In the genomic region with DNA sequence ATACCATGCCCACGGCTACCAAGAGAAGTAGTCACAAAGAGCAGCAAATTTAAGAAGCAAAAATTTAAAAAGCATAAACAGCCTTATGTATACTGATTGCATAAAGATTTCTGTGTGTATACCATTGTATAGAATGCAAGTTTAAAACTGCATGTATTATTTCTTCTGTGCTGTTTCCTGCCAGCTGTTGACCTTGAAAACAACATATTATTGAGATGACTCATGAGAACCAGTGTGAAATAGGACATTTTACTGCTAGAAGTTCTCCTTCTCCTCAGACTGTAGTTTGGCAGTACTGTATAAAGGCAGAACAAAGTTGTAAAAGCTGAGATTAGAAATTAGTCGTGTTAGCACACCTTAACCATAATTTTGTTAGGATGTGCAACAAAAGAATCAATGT, we compare ENCODE assay signal across 11 cellular contexts. TPM values are rescaled to one million over a fixed set of nuclear protein-coding genes. Genes with fewer than 3 reads are reported as not detected.
A peak's percentile ranks its signal among the peaks of the same experiment; 100 is the strongest.
DNase-seq lines count a peak whose midpoint lies in the region; ATAC-seq and TF ChIP-seq lines count a peak whose summit lies in the region.
"Had no signal": no experiment of that assay in that cellular context is flagged by ENCODE, and none has a peak within 500 bp of the region (broad histone marks: within the 10 kb centered on the region; RNA-seq: fewer than 3 reads in every experiment).

No MANE protein-coding gene starts in this region.

- H3K56ac ChIP-seq in IMR-90 (ENCODE audit: extremely low read depth, insufficient read depth, low read length), result no peak overlapping the region

- no peaks in the 10 kb centered on the region for H3K79me1 ChIP-seq in IMR-90 (ENCODE audit: low read depth in 1 of 2, low read length in 2 of 2)

- H4K8ac ChIP-seq in IMR-90 (ENCODE audit: low read depth in 2 of 2, low read length in 2 of 2), result no peak overlapping the region

- H3K79me2 ChIP-seq in mammary epithelial cell (ENCODE audit: insufficient read depth, low read length), result no peaks in the 10 kb centered on the region

- BruUV-seq in IMR-90 (replicated peaks; lab: Mats Ljungman, UMichigan) (no TSS peak), mammary epithelial cell (replicated peaks; lab: Mats Ljungman, UMichigan) (no TSS peak)

- no peak overlapping the region for H2BK15ac ChIP-seq in IMR-90 (ENCODE audit: low read depth, low read length)

- no peaks in the 10 kb centered on the region for H3K36me3 ChIP-seq in IMR-90 (ENCODE audit: control insufficient read depth, insufficient read depth, low read length)
- no peaks in the 10 kb centered on the region for H3K36me3 ChIP-seq in mammary epithelial cell (ENCODE audit: insufficient read depth, low read length)
- H3K36me3 ChIP-seq in suprapubic skin, result no peaks in the 10 kb centered on the region

- no peak overlapping the region for H3K4me3 ChIP-seq in AG04449 (ENCODE audit: low read depth, low read length)
- H3K4me3 ChIP-seq in IMR-90 (ENCODE audit: insufficient read depth, low read depth, low read length), result no peak overlapping the region
- no peak overlapping the region for H3K4me3 ChIP-seq in mammary epithelial cell (replicated peaks in 1 of 3; ENCODE audit: insufficient read depth in 1 of 3, low read depth in 2 of 3, low read length in 3 of 3)
- H3K4me3 ChIP-seq in suprapubic skin, result no peak overlapping the region

- no peak overlapping the region for H3K14ac ChIP-seq in IMR-90 (replicated peaks; ENCODE audit: low read depth, low read length)

- no peak overlapping the region for H4K91ac ChIP-seq in IMR-90 (ENCODE audit: insufficient read depth, low read depth, low read length)

- H3K4me1 ChIP-seq in IMR-90 (ENCODE audit: control insufficient read depth, insufficient read depth, low read length) (peaks cover 1% of the 10 kb centered on the region), mammary epithelial cell (ENCODE audit: insufficient read depth, low read length) (peaks cover 40% of the 10 kb centered on the region), suprapubic skin (peaks cover 9% of the 10 kb centered on the region)

- ATAC-seq in IMR-90 (ENCODE audit: low read depth), result peak; percentile 60
- ATAC-seq in HG03045 (IDR thresholded peaks at IDR 0.05; ENCODE audit: unreplicated experiment), result no peak
- ATAC-seq: activated CD4-positive, alpha-beta T cell treated with anti-CD3 and anti-CD28 coated beads for 36 hours had no signal

- TF ChIP-seq POLR2A in IMR-90 (IDR thresholded peaks at IDR 0.05; ENCODE audit: low read depth, low read length) (no peak), suprapubic skin (IDR thresholded peaks at IDR 0.05) (no peak)

- no peaks in the 10 kb centered on the region for H3K9me3 ChIP-seq in IMR-90 (ENCODE audit: control insufficient read depth, insufficient read depth, low read length)
- no peaks in the 10 kb centered on the region for H3K9me3 ChIP-seq in mammary epithelial cell (replicated peaks; ENCODE audit: insufficient read depth, low read length)
- no peaks in the 10 kb centered on the region for H3K9me3 ChIP-seq in suprapubic skin

- dilution Hi-C loops in IMR-90 (cut with HindIII; ENCODE audit: low sequenced_read_pairs, unreplicated experiment) (no loop called here), mammary epithelial cell (cut with HindIII; ENCODE audit: low sequenced_read_pairs) (no loop called here)

- H3K23ac ChIP-seq in IMR-90 (ENCODE audit: low read depth, low read length), result no peak overlapping the region

- H2BK120ac ChIP-seq in IMR-90 (ENCODE audit: low read depth, low read length), result 0 out of 2 replicates have a peak overlapping the region, but pooled peaks have one; percentile 37

- no peak overlapping the region for H3K18ac ChIP-seq in IMR-90 (ENCODE audit: low read depth, low read length)

- TF ChIP-seq RAD21 in IMR-90 (IDR thresholded peaks at IDR 0.05; ENCODE audit: low read length), result no peak

- CTCF ChIA-PET in AG04449 (lab: Yijun Ruan, JAX) (no interaction called here), IMR-90 (lab: Yijun Ruan, JAX) (no interaction called here), mammary epithelial cell (lab: Charles Lee; ENCODE audit: low non-redundant PET) (no interaction called here)

- no peaks in the 10 kb centered on the region for H3K4me1 Mint-ChIP-seq in activated naive CD8-positive, alpha-beta T cell treated with anti-CD3 and anti-CD28 coated beads for 36 hours
- H3K4me1 Mint-ChIP-seq: activated CD4-positive, alpha-beta T cell treated with anti-CD3 and anti-CD28 coated beads for 36 hours; CD4-positive, alpha-beta memory T cell had no signal

- H3K27ac ChIP-seq in IMR-90 (ENCODE audit: insufficient read depth, low read length) (no peak overlapping the region), mammary epithelial cell (ENCODE audit: insufficient read depth, low read depth, low read length) (peak overlapping the region; percentile 95), suprapubic skin (no peak overlapping the region)

- intact Hi-C loops in IMR-90 (cut with micrococcal nuclease), result no loop called here
- intact Hi-C loops in mammary epithelial cell (cut with micrococcal nuclease), result loop anchor here (5.0 kb wide), 1 partner anchor 124 kb away; no protein-coding TSS in a partner anchor

- no peaks in the 10 kb centered on the region for H3K9me3 Mint-ChIP-seq in activated naive CD8-positive, alpha-beta T cell treated with anti-CD3 and anti-CD28 coated beads for 36 hours
- H3K9me3 Mint-ChIP-seq: CD4-positive, alpha-beta memory T cell had no signal

- no peaks in the 10 kb centered on the region for H3K36me3 Mint-ChIP-seq in activated naive CD8-positive, alpha-beta T cell treated with anti-CD3 and anti-CD28 coated beads for 36 hours
- H3K36me3 Mint-ChIP-seq: brain; CD4-positive, alpha-beta memory T cell had no signal

- no CpG with 5 or more reads among the region's 2 CpGs for WGBS in IMR-90 (ENCODE audit: extremely low coverage in 2 of 2, insufficient read length in 1 of 2), 2 experiments
- WGBS in mammary epithelial cell (ENCODE audit: low coverage, missing lambda C conversion rate), result 50% methylated on average over 2 of the region's 2 CpGs
- 48% methylated on average over 2 of the region's 2 CpGs for WGBS in suprapubic skin

- in situ Hi-C loops in IMR-90 (cut with MboI; ENCODE audit: low sequenced_read_pairs), result no loop called here
- in situ Hi-C loops in mammary epithelial cell (cut with MboI; ENCODE audit: low sequenced_read_pairs in 2 of 2), result no loop called here

- H2BK20ac ChIP-seq in IMR-90 (ENCODE audit: low read depth, low read length), result no peak overlapping the region

- H2AK5ac ChIP-seq in IMR-90 (ENCODE audit: low read depth, low read length), result no peak overlapping the region

- TF ChIP-seq EP300 in suprapubic skin (IDR thresholded peaks at IDR 0.05), result no peak

- no peak overlapping the region for H2AK9ac ChIP-seq in IMR-90 (replicated peaks; ENCODE audit: low read depth, low read length, poor library complexity)

- no peak overlapping the region for H3K9ac ChIP-seq in IMR-90 (ENCODE audit: low read depth, low read length)
- no peak overlapping the region for H3K9ac ChIP-seq in mammary epithelial cell (ENCODE audit: insufficient read depth, low read length)

- H2AFZ ChIP-seq in IMR-90 (replicated peaks; ENCODE audit: low read length, poor library complexity) (no peak overlapping the region), mammary epithelial cell (ENCODE audit: low read depth, low read length) (no peak overlapping the region)

- H4K20me1 ChIP-seq in IMR-90 (ENCODE audit: insufficient read depth, low read length) (no peaks in the 10 kb centered on the region), mammary epithelial cell (ENCODE audit: insufficient read depth, low read length) (no peaks in the 10 kb centered on the region)

- no peak overlapping the region for H3K4ac ChIP-seq in IMR-90 (ENCODE audit: low read depth, low read length)

- POLR2A ChIA-PET in AG04449 (lab: Yijun Ruan, JAX), result no interaction called here
- POLR2A ChIA-PET in IMR-90 (lab: Charles Lee; ENCODE audit: unreplicated experiment), result no interaction called here

- H3K9me1 ChIP-seq in IMR-90 (ENCODE audit: insufficient read depth, low read length), result no peaks in the 10 kb centered on the region; the same call in 1 of the 2 replicates

- H3K27me3 ChIP-seq in IMR-90 (ENCODE audit: control insufficient read depth, insufficient read depth, low read length) (no peaks in the 10 kb centered on the region), mammary epithelial cell (ENCODE audit: insufficient read depth, low read length) (no peaks in the 10 kb centered on the region), suprapubic skin (no peaks in the 10 kb centered on the region)

- DNase-seq in AG04449 (ENCODE audit: low read depth, low spot score) (peak; percentile 37), IMR-90 (peak; percentile 84), mammary epithelial cell (peak; percentile 56), left kidney (ENCODE audit: low read depth, low spot score) (peak; percentile 55), suprapubic skin (ENCODE audit: low spot score in 2 of 2) (no peak)
- no peak for DNase-seq in activated CD8-positive, alpha-beta memory T cell treated with anti-CD3 and anti-CD28 coated beads, Interleukin-2, amount 50 U/mL, for 4 hours
- DNase-seq in activated naive CD8-positive, alpha-beta T cell treated with anti-CD3 and anti-CD28 coated beads for 36 hours, result no peak
- DNase-seq: activated CD4-positive, alpha-beta T cell treated with anti-CD3 and anti-CD28 coated beads for 36 hours; CD4-positive, alpha-beta memory T cell had no signal

- TF ChIP-seq CTCF in AG04449 (IDR thresholded peaks at IDR 0.05; ENCODE audit: insufficient read depth, low read length, missing control alignments), result no peak
- TF ChIP-seq CTCF in IMR-90 (conservative IDR thresholded peaks at IDR 0.05; ENCODE audit: low read depth, low read length), result no peak
- TF ChIP-seq CTCF in mammary epithelial cell (conservative IDR thresholded peaks at IDR 0.05 in 1 of 2, IDR thresholded peaks at IDR 0.05 in 1 of 2; ENCODE audit: extremely low read depth in 1 of 2, insufficient read depth in 1 of 2, low read depth in 1 of 2, low read length in 2 of 2), result no peak
- no peak for TF ChIP-seq CTCF in suprapubic skin (IDR thresholded peaks at IDR 0.05)

- no peak overlapping the region for H3K4me3 Mint-ChIP-seq in activated naive CD8-positive, alpha-beta T cell treated with anti-CD3 and anti-CD28 coated beads for 36 hours
- H3K4me3 Mint-ChIP-seq: activated CD4-positive, alpha-beta T cell treated with anti-CD3 and anti-CD28 coated beads for 36 hours; brain; CD4-positive, alpha-beta memory T cell had no signal

- peaks cover 19% of the 10 kb centered on the region for H3K27me3 Mint-ChIP-seq in activated naive CD8-positive, alpha-beta T cell treated with anti-CD3 and anti-CD28 coated beads for 36 hours
- H3K27me3 Mint-ChIP-seq: brain had no signal

- no peak overlapping the region for H3K27ac Mint-ChIP-seq in activated naive CD8-positive, alpha-beta T cell treated with anti-CD3 and anti-CD28 coated beads for 36 hours
- H3K27ac Mint-ChIP-seq: activated CD4-positive, alpha-beta T cell treated with anti-CD3 and anti-CD28 coated beads for 36 hours; CD4-positive, alpha-beta memory T cell had no signal

- H2BK5ac ChIP-seq in IMR-90 (ENCODE audit: low read depth, low read length, poor library complexity, severe bottlenecking), result peak overlapping the region; percentile 57

- H3K4me2 ChIP-seq in IMR-90 (ENCODE audit: low read depth, low read length) (peak overlapping the region; percentile 59; the same call in 1 of the 2 replicates), mammary epithelial cell (ENCODE audit: insufficient read depth, low read depth, low read length) (peak overlapping the region; percentile 72)

- no peak overlapping the region for H4K5ac ChIP-seq in IMR-90 (ENCODE audit: low read depth, low read length)

RNA-seq across cellular contexts. Expression of gene SGCE, which starts 42.3 kb away (rescaled TPM):
- 36.4 and 40.5 TPM in 2 replicates for total RNA-seq in IMR-90 (2012; rRNA removed)
- polyA plus RNA-seq in IMR-90 (2012; rRNA removed), result 32.3 and 39.4 TPM in 2 replicates
- 9.6 and 12.8 TPM in 2 replicates for polyA plus RNA-seq in IMR-90 (2012; cell fraction: cytosol; rRNA removed)
- 5.2 and 39.6 TPM in 2 replicates for polyA plus RNA-seq in IMR-90 (2012; cell fraction: nucleus; rRNA removed; ENCODE audit: low replicate concordance)
- 10 to 100 TPM; 61.3 to 74.7 TPM for total RNA-seq in mammary epithelial cell
- 37.1 TPM for polyA plus RNA-seq in mammary epithelial cell
- polyA minus RNA-seq in mammary epithelial cell, result 20.8 TPM
- total RNA-seq in activated naive CD8-positive, alpha-beta T cell treated with anti-CD3 and anti-CD28 coated beads for 36 hours, result under 1 TPM in 1 of 2 experiments, not detected in 1; 0.19 TPM
- 10 to 100 TPM in 2 of 4 donors, 1 to 10 TPM in 2; 6.3 to 20.0 (median 13.2) TPM for total RNA-seq in suprapubic skin

Comparison
In these comparisons a context has a peak if more than half of its experiments do, and no peak if none do; other contexts are left out.
1. DNase-seq: peak in AG04449 (single experiment), IMR-90 (single experiment), mammary epithelial cell (single experiment) and left kidney (single experiment); none in activated CD8-positive, alpha-beta memory T cell treated with anti-CD3 and anti-CD28 coated beads, Interleukin-2, amount 50 U/mL, for 4 hours (single experiment), activated naive CD8-positive, alpha-beta T cell treated with anti-CD3 and anti-CD28 coated beads for 36 hours (single experiment) and suprapubic skin (0 of 2).
2. RNA of gene SGCE, which starts 42.3 kb away (total RNA-seq): 61.3 to 74.7 TPM in mammary epithelial cell, 36.4 to 40.5 TPM in IMR-90 and 6.3 to 20.0 TPM in suprapubic skin; 0.19 TPM in activated naive CD8-positive, alpha-beta T cell treated with anti-CD3 and anti-CD28 coated beads for 36 hours; every median in the first group is over 4 times any median in the second.